In genomic region chr2:207768168-207768890, GRCh38 we compare ENCODE assay signal across 8 cellular contexts. TPM values are rescaled to one million over a fixed set of nuclear protein-coding genes. Genes with fewer than 3 reads are reported as not detected.
A peak's percentile ranks its signal among the peaks of the same experiment; 100 is the strongest.
DNase-seq lines count a peak whose midpoint lies in the region; ATAC-seq lines count a peak whose summit lies in the region.

No MANE protein-coding gene starts in this region.

- H3K4ac ChIP-seq in trophoblast cell (ENCODE audit: low read depth, low read length), result peak overlapping the region; percentile 36

- no peak overlapping the region for H3K27ac Mint-ChIP-seq in activated naive CD4-positive, alpha-beta T cell treated with anti-CD3 and anti-CD28 coated beads for 36 hours

- H2BK12ac ChIP-seq in trophoblast cell (ENCODE audit: low read length), result no peak overlapping the region

- no peak overlapping the region for H4K91ac ChIP-seq in trophoblast cell (ENCODE audit: low read depth, low read length)

- no peaks in the 10 kb centered on the region for H3K9me3 Mint-ChIP-seq in activated naive CD4-positive, alpha-beta T cell treated with anti-CD3 and anti-CD28 coated beads for 36 hours

- no peak overlapping the region for H4K12ac ChIP-seq in trophoblast cell (ENCODE audit: low read depth, low read length)

- peak overlapping the region; percentile 26 for H2BK120ac ChIP-seq in trophoblast cell (ENCODE audit: insufficient read depth, low read length, poor library complexity)

- no peak overlapping the region for H3K9ac ChIP-seq in trophoblast cell (ENCODE audit: low read length)

- peaks cover 0 to 10% of the 10 kb centered on the region in 2 experiments for H3K36me3 ChIP-seq in trophoblast cell (ENCODE audit: control insufficient read depth in 1 of 2, insufficient read depth in 2 of 2, low read length in 2 of 2)

- no CpG with 5 or more reads among the region's 74 CpGs for WGBS in trophoblast cell (ENCODE audit: extremely low coverage, insufficient coverage, insufficient read length)

- CTCF ChIA-PET in activated naive CD4-positive, alpha-beta T cell treated with anti-CD3 and anti-CD28 coated beads for 36 hours (lab: Charles Lee), result interaction anchor here (0.7 to 2.0 kb wide), 3 partner anchors 12 to 208 kb away, joined by 3 to 4 read pairs (median 3); no protein-coding TSS in a partner anchor

- H3K18ac ChIP-seq in trophoblast cell (ENCODE audit: low read length), result peak overlapping the region; percentile 86

- peaks cover 23 to 25% of the 10 kb centered on the region in 2 experiments for H3K4me1 ChIP-seq in trophoblast cell (ENCODE audit: control insufficient read depth in 1 of 2, insufficient read depth in 2 of 2, low read length in 2 of 2)

- peak overlapping the region; percentile 89 for H3K4me3 ChIP-seq in trophoblast cell (ENCODE audit: low read depth, low read length)

- DNase-seq in DMS 273 (lab: John Stamatoyannopoulos, UW; ENCODE audit: unreplicated experiment), result peak; percentile 80
- DNase-seq in DMS 273 treated with DMSO at 0.1 percent for 48 hours (lab: John Stamatoyannopoulos, UW), result no peak
- DNase-seq in NCI-H526 treated with DMSO at 0.1 percent for 48 hours (lab: John Stamatoyannopoulos, UW), result peak; percentile 51
- peak; percentile 39 for DNase-seq in activated naive CD4-positive, alpha-beta T cell treated with anti-CD3 and anti-CD28 coated beads for 36 hours
- peak; percentile 84 for DNase-seq in Right ventricle myocardium inferior (ENCODE audit: missing footprints)
- peak; percentile 58 to 63 for DNase-seq in trophoblast cell

- H3K4me1 Mint-ChIP-seq in activated naive CD4-positive, alpha-beta T cell treated with anti-CD3 and anti-CD28 coated beads for 36 hours (ENCODE audit: low read depth), result peaks cover 31% of the 10 kb centered on the region

- no peak overlapping the region for H3K14ac ChIP-seq in trophoblast cell (ENCODE audit: low read length)

- no peak for ATAC-seq in Right ventricle myocardium inferior
- no peak for ATAC-seq in GM21447 (IDR thresholded peaks at IDR 0.05; ENCODE audit: unreplicated experiment)
- no peak for ATAC-seq in HG03520 (IDR thresholded peaks at IDR 0.05; ENCODE audit: unreplicated experiment)

- H3K23ac ChIP-seq in trophoblast cell (ENCODE audit: low read length), result no peak overlapping the region

- intact Hi-C loops in activated naive CD4-positive, alpha-beta T cell treated with anti-CD3 and anti-CD28 coated beads for 36 hours (cut with micrococcal nuclease), result loop anchor here (5.0 kb wide), 1 partner anchor 489 kb away; the partner anchor contains the start of gene IDH1
- intact Hi-C loops in Right ventricle myocardium inferior (cut with DNase I), result loop anchor here (2.0 to 5.0 kb wide), 2 partner anchors 204 to 264 kb away; no protein-coding TSS in a partner anchor

- H3K27me3 Mint-ChIP-seq in activated naive CD4-positive, alpha-beta T cell treated with anti-CD3 and anti-CD28 coated beads for 36 hours (ENCODE audit: low read depth), result peaks cover 42% of the 10 kb centered on the region

- H3K27ac ChIP-seq in trophoblast cell (ENCODE audit: low read depth, low read length), result no peak overlapping the region

- peaks cover 5% of the 10 kb centered on the region for H3K36me3 Mint-ChIP-seq in activated naive CD4-positive, alpha-beta T cell treated with anti-CD3 and anti-CD28 coated beads for 36 hours (ENCODE audit: low read depth)

- no peak overlapping the region for H2AK5ac ChIP-seq in trophoblast cell (ENCODE audit: low read length)

- H2BK5ac ChIP-seq in trophoblast cell (ENCODE audit: low read depth, low read length, poor library complexity), result no peak overlapping the region

- no peak overlapping the region for H4K8ac ChIP-seq in trophoblast cell (ENCODE audit: low read depth, low read length)

- H2AFZ ChIP-seq in trophoblast cell (ENCODE audit: insufficient read depth, low read length, poor library complexity), result peak overlapping the region; percentile 61

- peak overlapping the region; percentile 80 for H3K4me3 Mint-ChIP-seq in activated naive CD4-positive, alpha-beta T cell treated with anti-CD3 and anti-CD28 coated beads for 36 hours

- peaks cover 15% of the 10 kb centered on the region for H3K79me2 ChIP-seq in trophoblast cell (ENCODE audit: control insufficient read depth, insufficient read depth, low read length, poor library complexity)

- H3K9me3 ChIP-seq in trophoblast cell (ENCODE audit: insufficient read depth, low read depth, low read length), result peaks cover 6% of the 10 kb centered on the region

- peaks cover 9% of the 10 kb centered on the region for H3K79me1 ChIP-seq in trophoblast cell (ENCODE audit: low read length)

- H3K27me3 ChIP-seq in trophoblast cell (ENCODE audit: insufficient read depth, low read length), result no peaks in the 10 kb centered on the region

- H3K4me2 ChIP-seq in trophoblast cell (ENCODE audit: low read length), result peak overlapping the region; percentile 75

RNA-seq across cellular contexts. Expression of gene FZD5, which starts 1.4 kb away (rescaled TPM):
- 1 to 10 TPM; 1.5 to 1.7 TPM for total RNA-seq in activated naive CD4-positive, alpha-beta T cell treated with anti-CD3 and anti-CD28 coated beads for 36 hours
- total RNA-seq in Right ventricle myocardium inferior, result 4.1 TPM
- 11.9 and 12.8 TPM in 2 replicates for polyA plus RNA-seq in trophoblast cell (2013)

RNA-seq across cellular contexts. Expression of gene CCNYL1, which starts 56.9 kb away (rescaled TPM):
- total RNA-seq in activated naive CD4-positive, alpha-beta T cell treated with anti-CD3 and anti-CD28 coated beads for 36 hours, result 1 to 10 TPM; 2.5 to 2.7 TPM
- total RNA-seq in Right ventricle myocardium inferior, result 10.2 TPM
- polyA plus RNA-seq in trophoblast cell (2013), result 20.8 and 21.4 TPM in 2 replicates
